In genomic region chr2:96684883-96685282, GRCh38 we compare ENCODE assay signal across 25 cellular contexts. TPM values are rescaled to one million over a fixed set of nuclear protein-coding genes. Genes with fewer than 3 reads are reported as not detected.
"Had no signal": no experiment of that assay in that cellular context is flagged by ENCODE, and none has a peak within 500 bp of the region (broad histone marks: within the 10 kb centered on the region; RNA-seq: fewer than 3 reads in every experiment).

No MANE protein-coding gene starts in this region.

- H3K36me3 Mint-ChIP-seq: naive thymus-derived CD8-positive, alpha-beta T cell; stimulated activated naive B cell treated with anti-CD40 and anti-IgM and Interleukin-4, amounts not matched to agents 10 μg/mL and 1 μg/mL and 100 μg/mL, for 72 hours had no signal

- H3K4me3 ChIP-seq: coronary artery, prostate gland, spleen, thoracic aorta, transverse colon had no signal

- H3K4me3 Mint-ChIP-seq: naive thymus-derived CD8-positive, alpha-beta T cell; neural crest cell; stimulated activated naive B cell treated with anti-CD40 and anti-IgM and Interleukin-4, amounts not matched to agents 10 μg/mL and 1 μg/mL and 100 μg/mL, for 72 hours; stimulated activated naive CD8-positive, alpha-beta T cell treated with anti-CD3 and anti-CD28 coated beads, Interleukin-15, amount 100 ng/mL, for 72 hours had no signal

- H3K27ac Mint-ChIP-seq: stimulated activated naive B cell treated with anti-CD40 and anti-IgM and Interleukin-4, amounts not matched to agents 10 μg/mL and 1 μg/mL and 100 μg/mL, for 72 hours; stimulated activated naive CD8-positive, alpha-beta T cell treated with anti-CD3 and anti-CD28 coated beads, Interleukin-15, amount 100 ng/mL, for 72 hours had no signal

- H3K4me1 Mint-ChIP-seq: stimulated activated naive B cell treated with anti-CD40 and anti-IgM and Interleukin-4, amounts not matched to agents 10 μg/mL and 1 μg/mL and 100 μg/mL, for 72 hours; stimulated activated naive CD8-positive, alpha-beta T cell treated with anti-CD3 and anti-CD28 coated beads, Interleukin-15, amount 100 ng/mL, for 72 hours had no signal

- H2AFZ ChIP-seq: parathyroid adenoma had no signal

- H3K9me3 Mint-ChIP-seq: naive thymus-derived CD8-positive, alpha-beta T cell; neural crest cell; stimulated activated naive B cell treated with anti-CD40 and anti-IgM and Interleukin-4, amounts not matched to agents 10 μg/mL and 1 μg/mL and 100 μg/mL, for 72 hours; stimulated activated naive CD8-positive, alpha-beta T cell treated with anti-CD3 and anti-CD28 coated beads, Interleukin-15, amount 100 ng/mL, for 72 hours had no signal

- H3K9me3 ChIP-seq: prostate gland, spleen, thoracic aorta, transverse colon had no signal

- H3K27ac ChIP-seq: coronary artery, parathyroid adenoma, prostate gland, thoracic aorta, transverse colon had no signal

- H3K36me3 ChIP-seq: prostate gland, spleen, thoracic aorta, transverse colon had no signal

- H3K9ac ChIP-seq: parathyroid adenoma had no signal

- H3K79me2 ChIP-seq: parathyroid adenoma had no signal

- H3K27me3 ChIP-seq: transverse colon had no signal

- DNase-seq: effector CD4-positive, alpha-beta T cell; foreskin melanocyte; head of caudate nucleus; hippocampal formation; kidney glomerular epithelial cell; mammary epithelial cell; naive thymus-derived CD8-positive, alpha-beta T cell; nucleus accumbens; spleen; stimulated activated CD4-positive, alpha-beta T cell treated with anti-CD3 and anti-CD28 coated beads, Interleukin-15, amount 100 ng/mL, for 24 hours; stimulated activated CD4-positive, alpha-beta T cell treated with anti-CD3 and anti-CD28 coated beads, Interleukin-2, amount 100 ng/mL, for 24 hours; stimulated activated CD4-positive, alpha-beta T cell treated with anti-CD3 and anti-CD28 coated beads, Interleukin-4, amount 100 ng/mL, for 4 hours; stimulated activated naive B cell treated with anti-CD40 and anti-IgM and Interleukin-4, amounts not matched to agents 10 μg/mL and 1 μg/mL and 100 μg/mL, for 72 hours; stimulated activated naive CD8-positive, alpha-beta T cell treated with anti-CD3 and anti-CD28 coated beads, Interleukin-15, amount 100 ng/mL, for 72 hours; transverse colon had no signal

- ATAC-seq: naive thymus-derived CD8-positive, alpha-beta T cell; stimulated activated naive B cell treated with anti-CD40 and anti-IgM and Interleukin-4, amounts not matched to agents 10 μg/mL and 1 μg/mL and 100 μg/mL, for 72 hours; stimulated activated naive CD8-positive, alpha-beta T cell treated with anti-CD3 and anti-CD28 coated beads, Interleukin-15, amount 100 ng/mL, for 72 hours had no signal

RNA-seq across cellular contexts. Expression of gene FER1L5, which starts 42.3 kb away (rescaled TPM):
- total RNA-seq: chondrocyte; dermis microvascular lymphatic vessel endothelial cell; lower leg skin; mononuclear cell; naive thymus-derived CD8-positive, alpha-beta T cell; subcutaneous adipose tissue; thoracic aorta; transverse colon had no signal
